Comparison of ENCODE assay signal across 16 cellular contexts in the genomic region with DNA sequence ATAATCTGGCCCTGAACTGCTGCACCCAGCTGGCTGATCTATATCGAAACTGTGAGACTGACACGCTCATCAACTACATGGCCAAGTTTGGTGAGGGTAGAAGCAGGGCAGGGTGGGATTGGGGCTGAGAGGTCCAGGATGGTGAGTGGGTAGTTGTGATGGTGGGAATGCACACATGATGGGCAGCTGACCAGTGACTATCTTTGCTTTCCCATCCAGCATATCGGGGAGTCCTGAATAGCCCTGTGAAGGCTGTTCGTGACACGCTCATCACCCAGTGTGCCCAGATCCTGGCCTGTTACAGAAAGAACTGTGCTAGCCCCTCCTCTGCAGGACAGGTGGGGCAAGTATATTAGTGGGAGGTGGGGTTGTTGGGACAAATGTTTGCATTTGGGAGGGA. TPM values are rescaled to one million over a fixed set of nuclear protein-coding genes. Genes with fewer than 3 reads are reported as not detected.
DNase-seq lines count a peak whose midpoint lies in the region; ATAC-seq and TF ChIP-seq lines count a peak whose summit lies in the region.
"Had no signal": no experiment of that assay in that cellular context is flagged by ENCODE, and none has a peak within 500 bp of the region (broad histone marks: within the 10 kb centered on the region; RNA-seq: fewer than 3 reads in every experiment).

No MANE protein-coding gene starts in this region.

- DNase-seq in activated CD4-positive, alpha-beta T cell treated with anti-CD3 and anti-CD28 coated beads for 36 hours: no peak
- no peak for DNase-seq in activated CD4-positive, alpha-beta T cell treated with anti-CD3 and anti-CD28 coated beads, Interleukin-2, amount 50 U/mL, for 1 hour
- no peak for DNase-seq in activated T-helper 2 cell treated with anti-CD3 and anti-CD28 coated beads, Interferon-gamma antibody, Interleukin-2, Interleukin-4, amounts not matched to agents 10 μg/mL and 5 μg/mL and 100 μg/mL, durations not matched to agents 14 hours and 24 hours and 36 hours (ENCODE audit: low spot score)
- DNase-seq in nephron progenitor cell (no peak), GM20000 (ENCODE audit: low spot score) (no peak), SKM-1 (lab: John Stamatoyannopoulos, UW; ENCODE audit: unreplicated experiment) (no peak), occipital lobe (lab: John Stamatoyannopoulos, UW) (no peak)
- DNase-seq: foreskin keratinocyte, mesendoderm, NCI-H2029, Right ventricle myocardium superior had no signal

- no peak for TF ChIP-seq CTCF in nephron progenitor cell (IDR thresholded peaks at IDR 0.05)
- TF ChIP-seq CTCF in GM20000 (IDR thresholded peaks at IDR 0.05; ENCODE audit: extremely low read depth, missing control alignments): no peak

- H3K36me3 Mint-ChIP-seq in activated CD4-positive, alpha-beta T cell treated with anti-CD3 and anti-CD28 coated beads for 36 hours (ENCODE audit: low read depth): peaks cover 76% of the 10 kb centered on the region
- peaks cover 91% of the 10 kb centered on the region for H3K36me3 Mint-ChIP-seq in activated T-helper 2 cell treated with anti-CD3 and anti-CD28 coated beads, Interferon-gamma antibody, Interleukin-2, Interleukin-4, amounts not matched to agents 10 μg/mL and 5 μg/mL and 100 μg/mL, durations not matched to agents 14 hours and 24 hours and 36 hours (ENCODE audit: low read depth)
- H3K36me3 Mint-ChIP-seq in nephron progenitor cell (ENCODE audit: low read depth): peaks cover 67% of the 10 kb centered on the region

- no peak overlapping the region for H3K4me3 Mint-ChIP-seq in activated CD4-positive, alpha-beta T cell treated with anti-CD3 and anti-CD28 coated beads for 36 hours
- no peak overlapping the region for H3K4me3 Mint-ChIP-seq in activated T-helper 2 cell treated with anti-CD3 and anti-CD28 coated beads, Interferon-gamma antibody, Interleukin-2, Interleukin-4, amounts not matched to agents 10 μg/mL and 5 μg/mL and 100 μg/mL, durations not matched to agents 14 hours and 24 hours and 36 hours (ENCODE audit: low read depth)
- no peak overlapping the region for H3K4me3 Mint-ChIP-seq in nephron progenitor cell
- H3K4me3 Mint-ChIP-seq: activated naive CD4-positive, alpha-beta T cell treated with anti-CD3 and anti-CD28 coated beads, Interleukin-2, amount 50 U/mL, for 24 hours; dendritic cell treated with granulocyte-macrophage colony-stimulating factor and Interleukin-4, amounts not matched to agents 40 ng/mL and 50 ng/mL, for 4 days had no signal

- POLR2A ChIA-PET in activated CD4-positive, alpha-beta T cell treated with anti-CD3 and anti-CD28 coated beads for 36 hours (lab: Charles Lee): interaction anchor here (0.5 to 1.2 kb wide), 2 partner anchors 17 to 24 kb away, joined by 3 to 5 read pairs; partner anchors contain the start of gene SEC24C

- H3K27me3 Mint-ChIP-seq in activated CD4-positive, alpha-beta T cell treated with anti-CD3 and anti-CD28 coated beads for 36 hours: no peaks in the 10 kb centered on the region
- no peaks in the 10 kb centered on the region for H3K27me3 Mint-ChIP-seq in activated T-helper 2 cell treated with anti-CD3 and anti-CD28 coated beads, Interferon-gamma antibody, Interleukin-2, Interleukin-4, amounts not matched to agents 10 μg/mL and 5 μg/mL and 100 μg/mL, durations not matched to agents 14 hours and 24 hours and 36 hours (ENCODE audit: low read depth)
- H3K27me3 Mint-ChIP-seq in nephron progenitor cell (ENCODE audit: low read depth, poor library complexity): no peaks in the 10 kb centered on the region
- H3K27me3 Mint-ChIP-seq: activated naive CD4-positive, alpha-beta T cell treated with anti-CD3 and anti-CD28 coated beads, Interleukin-2, amount 50 U/mL, for 24 hours; dendritic cell treated with granulocyte-macrophage colony-stimulating factor and Interleukin-4, amounts not matched to agents 40 ng/mL and 50 ng/mL, for 4 days had no signal

- CTCF ChIA-PET in activated CD4-positive, alpha-beta T cell treated with anti-CD3 and anti-CD28 coated beads for 36 hours (lab: Charles Lee): interaction anchor here (1.0 to 2.4 kb wide), 7 partner anchors 10 to 171 kb away, joined by 3 to 7 read pairs (median 6); no protein-coding TSS in a partner anchor

- intact Hi-C loops in activated CD4-positive, alpha-beta T cell treated with anti-CD3 and anti-CD28 coated beads for 36 hours (cut with DNase I, micrococcal nuclease): no loop called here
- intact Hi-C loops in activated T-helper 2 cell treated with anti-CD3 and anti-CD28 coated beads, Interferon-gamma antibody, Interleukin-2, Interleukin-4, amounts not matched to agents 10 μg/mL and 5 μg/mL and 100 μg/mL, durations not matched to agents 14 hours and 24 hours and 36 hours (cut with micrococcal nuclease): no loop called here

- no peaks in the 10 kb centered on the region for H3K9me3 Mint-ChIP-seq in activated CD4-positive, alpha-beta T cell treated with anti-CD3 and anti-CD28 coated beads for 36 hours (ENCODE audit: low read depth)
- H3K9me3 Mint-ChIP-seq in activated T-helper 2 cell treated with anti-CD3 and anti-CD28 coated beads, Interferon-gamma antibody, Interleukin-2, Interleukin-4, amounts not matched to agents 10 μg/mL and 5 μg/mL and 100 μg/mL, durations not matched to agents 14 hours and 24 hours and 36 hours: no peaks in the 10 kb centered on the region
- no peaks in the 10 kb centered on the region for H3K9me3 Mint-ChIP-seq in nephron progenitor cell
- H3K9me3 Mint-ChIP-seq: activated naive CD4-positive, alpha-beta T cell treated with anti-CD3 and anti-CD28 coated beads, Interleukin-2, amount 50 U/mL, for 24 hours; brain; dendritic cell treated with granulocyte-macrophage colony-stimulating factor and Interleukin-4, amounts not matched to agents 40 ng/mL and 50 ng/mL, for 4 days had no signal

- H3K4me1 Mint-ChIP-seq in activated CD4-positive, alpha-beta T cell treated with anti-CD3 and anti-CD28 coated beads for 36 hours: peaks cover 36% of the 10 kb centered on the region
- H3K4me1 Mint-ChIP-seq in activated T-helper 2 cell treated with anti-CD3 and anti-CD28 coated beads, Interferon-gamma antibody, Interleukin-2, Interleukin-4, amounts not matched to agents 10 μg/mL and 5 μg/mL and 100 μg/mL, durations not matched to agents 14 hours and 24 hours and 36 hours (ENCODE audit: low read depth): peaks cover 31% of the 10 kb centered on the region
- H3K4me1 Mint-ChIP-seq in nephron progenitor cell: peaks cover 29% of the 10 kb centered on the region

- ATAC-seq in activated CD4-positive, alpha-beta T cell treated with anti-CD3 and anti-CD28 coated beads for 36 hours: no peak
- ATAC-seq in GM21360 (IDR thresholded peaks at IDR 0.05; ENCODE audit: unreplicated experiment): peak; percentile 2
- ATAC-seq: foreskin keratinocyte; stimulated activated naive CD8-positive, alpha-beta T cell treated with anti-CD3 and anti-CD28 coated beads, Interleukin-15, Interleukin-2, amounts not matched to agents 100 U/mL and 50 U/mL, for 24 hours had no signal

- H3K27ac Mint-ChIP-seq in activated CD4-positive, alpha-beta T cell treated with anti-CD3 and anti-CD28 coated beads for 36 hours: peak overlapping the region; percentile 76
- peak overlapping the region; percentile 61 for H3K27ac Mint-ChIP-seq in activated T-helper 2 cell treated with anti-CD3 and anti-CD28 coated beads, Interferon-gamma antibody, Interleukin-2, Interleukin-4, amounts not matched to agents 10 μg/mL and 5 μg/mL and 100 μg/mL, durations not matched to agents 14 hours and 24 hours and 36 hours
- peak overlapping the region; percentile 76 for H3K27ac Mint-ChIP-seq in nephron progenitor cell
- H3K27ac Mint-ChIP-seq: dendritic cell treated with granulocyte-macrophage colony-stimulating factor and Interleukin-4, amounts not matched to agents 40 ng/mL and 50 ng/mL, for 4 days had no signal

RNA-seq across cellular contexts. Expression of gene CHCHD1, which starts 12.5 kb away (rescaled TPM):
- 10 to 100 TPM; 12.7 to 37.1 TPM for total RNA-seq in activated CD4-positive, alpha-beta T cell treated with anti-CD3 and anti-CD28 coated beads for 36 hours
- 33.0 and 35.2 TPM in 2 replicates for total RNA-seq in activated T-helper 2 cell treated with anti-CD3 and anti-CD28 coated beads, Interferon-gamma antibody, Interleukin-2, Interleukin-4, amounts not matched to agents 10 μg/mL and 5 μg/mL and 100 μg/mL, durations not matched to agents 14 hours and 24 hours and 36 hours
- total RNA-seq in occipital lobe: 14.5 TPM

RNA-seq across cellular contexts. Expression of gene ZSWIM8, which starts 16.0 kb away (rescaled TPM):
- total RNA-seq in activated CD4-positive, alpha-beta T cell treated with anti-CD3 and anti-CD28 coated beads for 36 hours: 10 to 100 TPM; 40.1 to 67.3 TPM
- 50.0 and 55.3 TPM in 2 replicates for total RNA-seq in activated T-helper 2 cell treated with anti-CD3 and anti-CD28 coated beads, Interferon-gamma antibody, Interleukin-2, Interleukin-4, amounts not matched to agents 10 μg/mL and 5 μg/mL and 100 μg/mL, durations not matched to agents 14 hours and 24 hours and 36 hours
- total RNA-seq in occipital lobe: 30.7 TPM

RNA-seq across cellular contexts. Expression of gene SEC24C, which starts 25.2 kb away (rescaled TPM):
- 10 to 100 TPM; 84.6 to 88.2 TPM for total RNA-seq in activated CD4-positive, alpha-beta T cell treated with anti-CD3 and anti-CD28 coated beads for 36 hours
- total RNA-seq in activated T-helper 2 cell treated with anti-CD3 and anti-CD28 coated beads, Interferon-gamma antibody, Interleukin-2, Interleukin-4, amounts not matched to agents 10 μg/mL and 5 μg/mL and 100 μg/mL, durations not matched to agents 14 hours and 24 hours and 36 hours: 119 TPM in 2 replicates
- total RNA-seq in occipital lobe: 44.0 TPM

RNA-seq across cellular contexts. Expression of gene NDST2, which starts 42.0 kb away (rescaled TPM):
- 10 to 100 TPM; 54.7 to 65.0 TPM for total RNA-seq in activated CD4-positive, alpha-beta T cell treated with anti-CD3 and anti-CD28 coated beads for 36 hours
- 46.5 and 46.9 TPM in 2 replicates for total RNA-seq in activated T-helper 2 cell treated with anti-CD3 and anti-CD28 coated beads, Interferon-gamma antibody, Interleukin-2, Interleukin-4, amounts not matched to agents 10 μg/mL and 5 μg/mL and 100 μg/mL, durations not matched to agents 14 hours and 24 hours and 36 hours
- total RNA-seq in occipital lobe: 8.1 TPM
